In the genomic region with DNA sequence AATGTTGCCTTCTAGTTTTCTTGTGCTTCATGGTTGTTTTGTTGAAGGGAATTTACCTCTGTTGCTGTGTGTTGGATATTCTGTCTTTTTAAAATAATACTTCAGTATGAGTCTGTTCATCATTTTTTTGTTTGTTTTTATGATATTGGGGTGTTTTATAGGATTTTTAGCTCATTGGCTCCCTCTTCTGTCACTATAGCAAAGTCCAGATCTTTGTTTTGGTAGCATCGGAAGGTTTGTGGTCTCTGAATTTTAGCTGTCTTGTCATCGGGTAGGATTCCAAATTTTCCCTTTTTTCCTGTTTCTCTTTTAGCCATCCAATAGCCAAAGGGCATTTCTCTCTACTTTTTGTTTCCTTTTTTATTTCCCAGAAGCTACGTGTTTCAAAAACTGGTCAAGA, we compare ENCODE assay signal across 10 cellular contexts.
DNase-seq lines count a peak whose midpoint lies in the region; ATAC-seq, FAIRE-seq and TF ChIP-seq lines count a peak whose summit lies in the region.
"Had no signal": no experiment of that assay in that cellular context is flagged by ENCODE, and none has a peak within 500 bp of the region (broad histone marks: within the 10 kb centered on the region; RNA-seq: fewer than 3 reads in every experiment).

No MANE protein-coding gene starts in this region.

- intact Hi-C loops in activated CD4-positive, alpha-beta T cell treated with anti-CD3 and anti-CD28 coated beads for 36 hours (cut with DNase I, micrococcal nuclease): loop anchor here in 1 of 2 experiments (10.0 kb wide), 1 partner anchor 1339 kb away; no protein-coding TSS in a partner anchor

- H4K8ac ChIP-seq in mesendoderm (ENCODE audit: low read depth, low read length): no peak overlapping the region

- CTCF ChIA-PET in activated CD4-positive, alpha-beta T cell treated with anti-CD3 and anti-CD28 coated beads for 36 hours (lab: Charles Lee): interaction anchor here (0.6 to 1.3 kb wide), 2 partner anchors 878 to 1892 kb away, joined by 3 read pairs; no protein-coding TSS in a partner anchor

- no peak overlapping the region for H3K18ac ChIP-seq in mesendoderm (ENCODE audit: low read length)

- H2BK120ac ChIP-seq in mesendoderm (ENCODE audit: low read depth, low read length): no peak overlapping the region

- POLR2A ChIA-PET in activated CD4-positive, alpha-beta T cell treated with anti-CD3 and anti-CD28 coated beads for 36 hours (lab: Charles Lee): no interaction called here

- no peaks in the 10 kb centered on the region; the same call in 1 of the 2 replicates for H3K36me3 ChIP-seq in DND-41 (ENCODE audit: insufficient read depth, low read length)
- no peaks in the 10 kb centered on the region for H3K36me3 ChIP-seq in Karpas-422 (ENCODE audit: insufficient read depth, low read length)
- no peaks in the 10 kb centered on the region for H3K36me3 ChIP-seq in astrocyte (ENCODE audit: insufficient read depth, low read length)
- no peaks in the 10 kb centered on the region for H3K36me3 ChIP-seq in mesendoderm (ENCODE audit: control insufficient read depth, insufficient read depth, low read length)

- DNase-seq in DND-41 (no peak), Karpas-422 (peak; percentile 60), astrocyte (ENCODE audit: low read depth) (no peak), mesendoderm (peak; percentile 20)
- DNase-seq in activated CD4-positive, CD25-positive, alpha-beta regulatory T cell (lab: John Stamatoyannopoulos, UW): no peak
- no peak for DNase-seq in activated CD4-positive, alpha-beta T cell treated with anti-CD3 and anti-CD28 coated beads for 36 hours
- DNase-seq: activated T-cell treated with anti-CD3 and anti-CD28 coated beads, Interleukin-2, amount 50 U/mL, for 72 hours had no signal

- H3K9me3 Mint-ChIP-seq in astrocyte (ENCODE audit: unreplicated experiment): peaks cover 4% of the 10 kb centered on the region
- H3K9me3 Mint-ChIP-seq in activated CD4-positive, alpha-beta T cell treated with anti-CD3 and anti-CD28 coated beads for 36 hours (ENCODE audit: low read depth): peaks cover 37% of the 10 kb centered on the region

- H2AFZ ChIP-seq in DND-41 (ENCODE audit: low read depth, low read length): no peak overlapping the region
- H2AFZ ChIP-seq in Karpas-422 (ENCODE audit: low read length): no peak overlapping the region
- no peak overlapping the region for H2AFZ ChIP-seq in astrocyte (ENCODE audit: low read depth, low read length)

- ATAC-seq in DND-41 (ENCODE audit: insufficient read depth, low read depth) (no peak), GM18868 (IDR thresholded peaks at IDR 0.05; ENCODE audit: unreplicated experiment) (no peak), GM21737 (IDR thresholded peaks at IDR 0.05; ENCODE audit: unreplicated experiment) (no peak)
- ATAC-seq in activated CD4-positive, alpha-beta T cell treated with anti-CD3 and anti-CD28 coated beads for 36 hours: no peak
- ATAC-seq: activated T-cell treated with anti-CD3 and anti-CD28 coated beads, Interleukin-2, amount 50 U/mL, for 72 hours had no signal

- peaks cover 17% of the 10 kb centered on the region for H3K36me3 Mint-ChIP-seq in astrocyte (ENCODE audit: low read depth, unreplicated experiment)
- peaks cover 59% of the 10 kb centered on the region for H3K36me3 Mint-ChIP-seq in activated CD4-positive, alpha-beta T cell treated with anti-CD3 and anti-CD28 coated beads for 36 hours (ENCODE audit: low read depth)

- H3K27me3 Mint-ChIP-seq in astrocyte (ENCODE audit: low read depth, unreplicated experiment): no peaks in the 10 kb centered on the region
- no peaks in the 10 kb centered on the region for H3K27me3 Mint-ChIP-seq in activated CD4-positive, alpha-beta T cell treated with anti-CD3 and anti-CD28 coated beads for 36 hours

- H3K4ac ChIP-seq in mesendoderm (ENCODE audit: low read depth, low read length): no peak overlapping the region

- H4K20me1 ChIP-seq in DND-41 (ENCODE audit: insufficient read depth, low read length): no peaks in the 10 kb centered on the region
- H4K20me1 ChIP-seq in Karpas-422 (ENCODE audit: insufficient read depth, low read depth, low read length): no peaks in the 10 kb centered on the region
- H4K20me1 ChIP-seq in astrocyte (ENCODE audit: insufficient read depth, low read length): peaks cover 14% of the 10 kb centered on the region

- peak; percentile 34 for FAIRE-seq in astrocyte (lab: Jason Lieb, UNC)
- FAIRE-seq: frontal cortex had no signal

- no peak overlapping the region for H4K5ac ChIP-seq in mesendoderm (ENCODE audit: low read length)

- no peaks in the 10 kb centered on the region for H3K4me1 ChIP-seq in DND-41 (ENCODE audit: insufficient read depth, low read length)
- H3K4me1 ChIP-seq in Karpas-422 (ENCODE audit: low read length): no peaks in the 10 kb centered on the region
- H3K4me1 ChIP-seq in astrocyte (ENCODE audit: insufficient read depth, low read length): no peaks in the 10 kb centered on the region
- peaks cover 9% of the 10 kb centered on the region for H3K4me1 ChIP-seq in mesendoderm (ENCODE audit: control insufficient read depth, low read depth, low read length)

- H3K9ac ChIP-seq in DND-41 (ENCODE audit: low read depth, low read length): no peak overlapping the region
- no peak overlapping the region for H3K9ac ChIP-seq in Karpas-422 (ENCODE audit: low read length)
- H3K9ac ChIP-seq in astrocyte (ENCODE audit: low read length): no peak overlapping the region
- H3K9ac ChIP-seq in mesendoderm (ENCODE audit: low read length): no peak overlapping the region

- H3K4me3 Mint-ChIP-seq in astrocyte (ENCODE audit: unreplicated experiment): no peak overlapping the region
- no peak overlapping the region for H3K4me3 Mint-ChIP-seq in activated CD4-positive, alpha-beta T cell treated with anti-CD3 and anti-CD28 coated beads for 36 hours
- H3K4me3 Mint-ChIP-seq: activated T-cell treated with anti-CD3 and anti-CD28 coated beads, Interleukin-2, amount 50 U/mL, for 72 hours had no signal

- H3K27ac ChIP-seq in DND-41 (ENCODE audit: low read length) (no peak overlapping the region), Karpas-422 (ENCODE audit: low read length) (no peak overlapping the region), astrocyte (ENCODE audit: low read depth, low read length) (no peak overlapping the region), mesendoderm (ENCODE audit: low read depth, low read length) (no peak overlapping the region)

- no peak overlapping the region for H3K23ac ChIP-seq in mesendoderm (ENCODE audit: low read length)

- TF ChIP-seq CTCF in DND-41 (IDR thresholded peaks at IDR 0.05; ENCODE audit: borderline replicate concordance, extremely low read depth, low read length, poor library complexity, severe bottlenecking) (peak; percentile 54), astrocyte (IDR thresholded peaks at IDR 0.05; ENCODE audit: insufficient read depth, low read depth, low read length) (peak; percentile 55)

- H3K27me3 ChIP-seq in DND-41 (ENCODE audit: insufficient read depth, low read length, poor library complexity): no peaks in the 10 kb centered on the region
- H3K27me3 ChIP-seq in Karpas-422 (ENCODE audit: low read length): no peaks in the 10 kb centered on the region
- no peaks in the 10 kb centered on the region for H3K27me3 ChIP-seq in astrocyte (ENCODE audit: insufficient read depth, low read length)
- H3K27me3 ChIP-seq in mesendoderm (ENCODE audit: insufficient read depth, low read length, poor library complexity): no peaks in the 10 kb centered on the region

- no peak overlapping the region for H2BK15ac ChIP-seq in mesendoderm (replicated peaks; ENCODE audit: low read depth)

- H2AK5ac ChIP-seq in mesendoderm (ENCODE audit: low read length): no peak overlapping the region

- H3K4me1 Mint-ChIP-seq in astrocyte (ENCODE audit: low read depth, unreplicated experiment): no peaks in the 10 kb centered on the region
- peaks cover 8% of the 10 kb centered on the region for H3K4me1 Mint-ChIP-seq in activated CD4-positive, alpha-beta T cell treated with anti-CD3 and anti-CD28 coated beads for 36 hours

- H3K79me2 ChIP-seq in DND-41 (ENCODE audit: insufficient read depth, low read length): peaks cover 5% of the 10 kb centered on the region; the same call in 1 of the 2 replicates
- peaks cover 9% of the 10 kb centered on the region; the same call in 1 of the 2 replicates for H3K79me2 ChIP-seq in Karpas-422 (ENCODE audit: low read length)
- peaks cover 11% of the 10 kb centered on the region for H3K79me2 ChIP-seq in astrocyte (ENCODE audit: insufficient read depth, low read length)
- H3K79me2 ChIP-seq in mesendoderm (ENCODE audit: control insufficient read depth, insufficient read depth, low read length): no peaks in the 10 kb centered on the region

- H3K4me3 ChIP-seq in DND-41 (ENCODE audit: low read depth in 1 of 2, low read length in 2 of 2): no peak overlapping the region
- H3K4me3 ChIP-seq in Karpas-422 (ENCODE audit: low read length): no peak overlapping the region
- H3K4me3 ChIP-seq in astrocyte (ENCODE audit: insufficient read depth, low read depth, low read length): no peak overlapping the region
- H3K4me3 ChIP-seq in mesendoderm (ENCODE audit: low read length): no peak overlapping the region

- H3K9me3 ChIP-seq in DND-41 (ENCODE audit: insufficient read depth, low read length, severe bottlenecking) (peaks cover 5% of the 10 kb centered on the region), Karpas-422 (ENCODE audit: low read length) (peaks cover 7% of the 10 kb centered on the region; the same call in 1 of the 2 replicates), astrocyte (ENCODE audit: insufficient read depth, low read depth, low read length) (no peaks in the 10 kb centered on the region)

- H2BK5ac ChIP-seq in mesendoderm (ENCODE audit: low read length): no peak overlapping the region

- no peak overlapping the region for H3K4me2 ChIP-seq in DND-41 (ENCODE audit: insufficient read depth, low read length)
- no peak overlapping the region for H3K4me2 ChIP-seq in Karpas-422 (ENCODE audit: low read depth, low read length, poor library complexity, severe bottlenecking)
- no peak overlapping the region for H3K4me2 ChIP-seq in astrocyte (ENCODE audit: low read length)
- H3K4me2 ChIP-seq in mesendoderm (ENCODE audit: low read length): no peak overlapping the region

- H3K27ac Mint-ChIP-seq in astrocyte (ENCODE audit: unreplicated experiment): no peak overlapping the region
- no peak overlapping the region for H3K27ac Mint-ChIP-seq in activated CD4-positive, alpha-beta T cell treated with anti-CD3 and anti-CD28 coated beads for 36 hours

- H3K79me1 ChIP-seq in mesendoderm (ENCODE audit: low read length): peaks cover 1% of the 10 kb centered on the region

- no peaks in the 10 kb centered on the region for H3K9me2 ChIP-seq in Karpas-422 (replicated peaks; ENCODE audit: insufficient read depth, low read length)

- H3K56ac ChIP-seq in mesendoderm (ENCODE audit: low read length): no peak overlapping the region

- no CpG with 5 or more reads among the region's 3 CpGs for WGBS in mesendoderm (ENCODE audit: extremely low coverage, insufficient coverage, low lambda C conversion rate)

Comparison
In these comparisons a context has a peak if more than half of its experiments do, and no peak if none do; other contexts are left out.
1. DNase-seq: peak in Karpas-422 (single experiment) and mesendoderm (single experiment); none in DND-41 (single experiment), astrocyte (single experiment), activated CD4-positive, CD25-positive, alpha-beta regulatory T cell (0 of 4) and activated CD4-positive, alpha-beta T cell treated with anti-CD3 and anti-CD28 coated beads for 36 hours (single experiment).